In genomic region chr19:53871448-53871847, GRCh38 we compare ENCODE assay signal across 12 cellular contexts. TPM values are rescaled to one million over a fixed set of nuclear protein-coding genes. Genes with fewer than 3 reads are reported as not detected.
DNase-seq lines count a peak whose midpoint lies in the region; ATAC-seq, FAIRE-seq and TF ChIP-seq lines count a peak whose summit lies in the region.
"Had no signal": no experiment of that assay in that cellular context is flagged by ENCODE, and none has a peak within 500 bp of the region (broad histone marks: within the 10 kb centered on the region; RNA-seq: fewer than 3 reads in every experiment).

No MANE protein-coding gene starts in this region.

- H2BK12ac ChIP-seq in H9 (ENCODE audit: insufficient read length, low read depth, low read length): no peak overlapping the region

- no peak overlapping the region for H3K4me2 ChIP-seq in H9 (ENCODE audit: insufficient read depth, insufficient read length, low read length)

- peak overlapping the region; percentile 52 to 73; a peak in 3 of 5 replicates for H3K4me3 Mint-ChIP-seq in H9
- peak overlapping the region; percentile 61 for H3K4me3 Mint-ChIP-seq in activated B cell treated with CpG ODN at 0.5 μM for 24 hours
- H3K4me3 Mint-ChIP-seq in memory B cell: no peak overlapping the region

- no peak overlapping the region for H3K23ac ChIP-seq in H9 (ENCODE audit: insufficient read length, low read depth, low read length)

- H3K4me1 Mint-ChIP-seq in H9 (peaks cover 20 to 28% of the 10 kb centered on the region in 2 experiments), activated B cell treated with CpG ODN at 0.5 μM for 24 hours (peaks cover 63% of the 10 kb centered on the region), memory B cell (peaks cover 25% of the 10 kb centered on the region)

- no peak overlapping the region for H3K9ac ChIP-seq in H9 (ENCODE audit: extremely low read depth, insufficient read length, low read length)
- H3K9ac ChIP-seq in kidney (ENCODE audit: low read length in 2 of 2): no peak overlapping the region

- H4K91ac ChIP-seq in H9 (ENCODE audit: insufficient read length, low read depth, low read length): no peak overlapping the region

- H3K9me3 Mint-ChIP-seq in H9 (no peaks in the 10 kb centered on the region), activated B cell treated with CpG ODN at 0.5 μM for 24 hours (no peaks in the 10 kb centered on the region), memory B cell (peaks cover 4% of the 10 kb centered on the region)

- no peak for FAIRE-seq in kidney (lab: Jason Lieb, UNC)
- FAIRE-seq: GM18507 had no signal

- H2BK15ac ChIP-seq in H9 (ENCODE audit: low read depth, low read length): no peak overlapping the region

- H3K79me2 ChIP-seq in H9 (ENCODE audit: insufficient read depth, low read length): peaks cover 2% of the 10 kb centered on the region; the same call in 1 of the 2 replicates

- H3K27me3 Mint-ChIP-seq in H9 (ENCODE audit: low read depth): no peaks in the 10 kb centered on the region; the same call in 1 of the 2 replicates
- H3K27me3 Mint-ChIP-seq in activated B cell treated with CpG ODN at 0.5 μM for 24 hours: no peaks in the 10 kb centered on the region
- H3K27me3 Mint-ChIP-seq in memory B cell: peaks cover 5% of the 10 kb centered on the region

- no peaks in the 10 kb centered on the region for H3K27me3 ChIP-seq in H9 (ENCODE audit: insufficient read depth, low read length)
- H3K27me3 ChIP-seq: SJSA1 had no signal

- no peaks in the 10 kb centered on the region for H4K20me1 ChIP-seq in H9 (ENCODE audit: control insufficient read depth, insufficient read depth, insufficient read length)

- no peak overlapping the region for H3K27ac ChIP-seq in H9 (ENCODE audit: insufficient read length, low read depth, low read length)
- H3K27ac ChIP-seq in kidney (ENCODE audit: low read depth in 2 of 2, low read length in 2 of 2): no peak overlapping the region
- H3K27ac ChIP-seq: psoas muscle, SJSA1 had no signal

- no peaks in the 10 kb centered on the region for H3K4me1 ChIP-seq in H9 (ENCODE audit: insufficient read depth, low read length)
- H3K4me1 ChIP-seq in kidney (ENCODE audit: control insufficient read depth in 1 of 2, insufficient read depth in 1 of 2, low read depth in 1 of 2, low read length in 2 of 2): peaks cover 0 to 2% of the 10 kb centered on the region in 2 donors
- H3K4me1 ChIP-seq: psoas muscle had no signal

- no peak overlapping the region for H4K8ac ChIP-seq in H9 (replicated peaks; ENCODE audit: insufficient read length, low read depth, low read length)

- no peak overlapping the region for H2BK5ac ChIP-seq in H9 (ENCODE audit: insufficient read length, low read length)

- no peak overlapping the region for H3K4ac ChIP-seq in H9 (ENCODE audit: low read depth, low read length)

- peaks cover 31 to 49% (median 43%) of the 10 kb centered on the region in 3 experiments; a peak in 6 of 7 replicates for H3K36me3 Mint-ChIP-seq in H9 (ENCODE audit: insufficient read depth in 1 of 3, low read depth in 3 of 3)
- H3K36me3 Mint-ChIP-seq in activated B cell treated with CpG ODN at 0.5 μM for 24 hours (ENCODE audit: low read depth): peaks cover 25% of the 10 kb centered on the region
- H3K36me3 Mint-ChIP-seq in memory B cell: peaks cover 13% of the 10 kb centered on the region

- H3T11ph ChIP-seq in H9 (ENCODE audit: low read length): no peak overlapping the region

- peaks cover 13% of the 10 kb centered on the region for H3K23me2 ChIP-seq in H9 (ENCODE audit: insufficient read length, low read depth, low read length, poor library complexity, severe bottlenecking)

- peak overlapping the region in 2 of 3 experiments; percentile 62 to 87; a peak in 5 of 7 replicates for H3K27ac Mint-ChIP-seq in H9
- peak overlapping the region; percentile 86 for H3K27ac Mint-ChIP-seq in activated B cell treated with CpG ODN at 0.5 μM for 24 hours
- H3K27ac Mint-ChIP-seq in memory B cell: peak overlapping the region; percentile 53

- no peak overlapping the region for H2AFZ ChIP-seq in H9 (ENCODE audit: low read length)

- no CpG with 5 or more reads among the region's 7 CpGs for WGBS in H9 (ENCODE audit: extremely low coverage, insufficient read length, low lambda C conversion rate)

- no peak overlapping the region for H3K14ac ChIP-seq in H9 (ENCODE audit: insufficient read depth, low read length)

- H2AK5ac ChIP-seq in H9 (ENCODE audit: insufficient read length, low read length): no peak overlapping the region

- no peak overlapping the region for H3K56ac ChIP-seq in H9 (ENCODE audit: insufficient read length, low read depth, low read length)

- no peaks in the 10 kb centered on the region for H3K79me1 ChIP-seq in H9 (ENCODE audit: insufficient read depth, low read depth, low read length, poor library complexity, severe bottlenecking)

- H3K4me3 ChIP-seq in kidney (ENCODE audit: low read length in 2 of 2): no peak overlapping the region
- H3K4me3 ChIP-seq: psoas muscle, SJSA1 had no signal

- CTCF ChIA-PET in activated B cell treated with CpG ODN at 0.5 μM for 24 hours (lab: Charles Lee): no interaction called here

- TF ChIP-seq CTCF in H9 (conservative IDR thresholded peaks at IDR 0.05) (no peak), activated B cell treated with CpG ODN at 0.5 μM for 24 hours (IDR thresholded peaks at IDR 0.05) (no peak), kidney (IDR thresholded peaks at IDR 0.05; ENCODE audit: borderline replicate concordance, extremely low read depth, insufficient read depth) (no peak)

- DNase-seq in AG20443 (ENCODE audit: low spot score): peak; percentile 2
- no peak for DNase-seq in H9
- DNase-seq in activated B cell treated with CpG ODN at 0.5 μM for 24 hours: no peak
- peak in 1 of 2 donors; percentile 34 for DNase-seq in memory B cell (ENCODE audit: low spot score in 2 of 2)
- DNase-seq in DMS153 (lab: John Stamatoyannopoulos, UW): no peak
- DNase-seq in kidney: no peak
- DNase-seq in NCI-H524 treated with DMSO at 0.1 percent for 48 hours (lab: John Stamatoyannopoulos, UW): no peak
- no peak for DNase-seq in epidermal melanocyte (ENCODE audit: insufficient read length, low spot score)
- DNase-seq: NCI-H2029 treated with DMSO at 0.1 percent for 48 hours, psoas muscle had no signal

- peaks cover 0 to 3% of the 10 kb centered on the region in 2 donors for H3K36me3 ChIP-seq in kidney (ENCODE audit: control insufficient read depth in 1 of 2, insufficient read depth in 2 of 2, low read length in 2 of 2)

- H3K18ac ChIP-seq in H9 (ENCODE audit: insufficient read length, low read depth, low read length): no peak overlapping the region

- no peak overlapping the region for H4K5ac ChIP-seq in H9 (ENCODE audit: insufficient read length, low read depth, low read length)

- intact Hi-C loops in activated B cell treated with CpG ODN at 0.5 μM for 24 hours (cut with micrococcal nuclease) (no loop called here), kidney (cut with DNase I) (no loop called here)

- no peaks in the 10 kb centered on the region for H3K9me3 ChIP-seq in H9 (ENCODE audit: control insufficient read depth, low read depth, low read length)
- H3K9me3 ChIP-seq in kidney (ENCODE audit: control insufficient read depth in 1 of 2, low read length in 2 of 2): no peaks in the 10 kb centered on the region
- H3K9me3 ChIP-seq: psoas muscle, SJSA1 had no signal

- H2BK20ac ChIP-seq in H9 (ENCODE audit: low read depth, low read length, poor library complexity, severe bottlenecking): no peak overlapping the region

- ATAC-seq in activated B cell treated with CpG ODN at 0.5 μM for 24 hours (ENCODE audit: low read depth) (no peak), memory B cell (ENCODE audit: low read depth) (peak; percentile 5)
- ATAC-seq: psoas muscle had no signal

- POLR2A ChIA-PET in activated B cell treated with CpG ODN at 0.5 μM for 24 hours (lab: Charles Lee): interaction anchor here (1.4 to 1.5 kb wide), 2 partner anchors 10 to 12 kb away, joined by 5 to 7 read pairs; partner anchors contain the start of gene PRKCG

- H2BK120ac ChIP-seq in H9 (ENCODE audit: low read depth, low read length, poor library complexity, severe bottlenecking): no peak overlapping the region

RNA-seq across cellular contexts. Expression of gene MYADM, which starts 3.8 kb away (rescaled TPM):
- total RNA-seq in H9 (2021) (116 and 123 TPM in 2 replicates), activated B cell treated with CpG ODN at 0.5 μM for 24 hours (10.9 and 12.9 TPM in 2 replicates), kidney (90.3 TPM)
- polyA plus RNA-seq in kidney (ENCODE audit: insufficient read depth, low read depth, low replicate concordance): 13.1 TPM

RNA-seq across cellular contexts. Expression of gene PRKCG, which starts 10.5 kb away (rescaled TPM):
- total RNA-seq in H9 (2021) (7.1 and 8.8 TPM in 2 replicates), activated B cell treated with CpG ODN at 0.5 μM for 24 hours (not detected in 2 replicates), kidney (not detected)
- not detected for polyA plus RNA-seq in kidney (ENCODE audit: insufficient read depth, low read depth, low replicate concordance)
- total RNA-seq: psoas muscle, SJSA1 had no signal

RNA-seq across cellular contexts. Expression of gene CACNG7, which starts 37.6 kb away (rescaled TPM):
- 22.1 and 22.7 TPM in 2 replicates for total RNA-seq in H9 (2021)
- total RNA-seq in activated B cell treated with CpG ODN at 0.5 μM for 24 hours: not detected in 2 replicates
- total RNA-seq in kidney: not detected
- not detected for polyA plus RNA-seq in kidney (ENCODE audit: insufficient read depth, low read depth, low replicate concordance)
- total RNA-seq: psoas muscle, SJSA1 had no signal

RNA-seq across cellular contexts. Expression of gene NLRP12, which starts 47.3 kb away (rescaled TPM):
- total RNA-seq in H9 (2021): 3.6 and 4.0 TPM in 2 replicates
- total RNA-seq in activated B cell treated with CpG ODN at 0.5 μM for 24 hours: not detected in 2 replicates
- total RNA-seq in kidney: 1.1 TPM
- polyA plus RNA-seq in kidney (ENCODE audit: insufficient read depth, low read depth, low replicate concordance): not detected
- total RNA-seq: SJSA1 had no signal

Comparison
In these comparisons a context has a peak if more than half of its experiments do, and no peak if none do; other contexts are left out.
1. RNA of gene CACNG7, which starts 37.6 kb away (total RNA-seq): 22.1 to 22.7 TPM in H9; not detected in activated B cell treated with CpG ODN at 0.5 μM for 24 hours and not detected in kidney (single experiment); every median in the first group is over 10 times any median in the second.
2. Peak in every context shown above with its lines, with median percentiles within 50 percentile points of each other: H3K27ac Mint-ChIP-seq.